In genomic region chr7:23012186-23012585, GRCh38 we compare ENCODE assay signal across 13 cellular contexts. TPM values are rescaled to one million over a fixed set of nuclear protein-coding genes. Genes with fewer than 3 reads are reported as not detected.
DNase-seq lines count a peak whose midpoint lies in the region; ATAC-seq, FAIRE-seq and TF ChIP-seq lines count a peak whose summit lies in the region.
"Had no signal": no experiment of that assay in that cellular context is flagged by ENCODE, and none has a peak within 500 bp of the region (broad histone marks: within the 10 kb centered on the region; RNA-seq: fewer than 3 reads in every experiment).

No MANE protein-coding gene starts in this region.

- no peak for TF ChIP-seq POLR2A in breast epithelium (IDR thresholded peaks at IDR 0.05)

- peaks cover 8% of the 10 kb centered on the region for H3K4me1 Mint-ChIP-seq in MCF 10A (ENCODE audit: insufficient read depth, unreplicated experiment)

- no peaks in the 10 kb centered on the region for H3K9me3 ChIP-seq in breast epithelium
- H3K9me3 ChIP-seq in WERI-Rb-1 (ENCODE audit: severe bottlenecking): no peaks in the 10 kb centered on the region
- H3K9me3 ChIP-seq in hepatocyte (ENCODE audit: low read depth): no peaks in the 10 kb centered on the region
- H3K9me3 ChIP-seq in tibial artery: no peaks in the 10 kb centered on the region
- H3K9me3 ChIP-seq: BE2C, transverse colon had no signal

- TF ChIP-seq CTCF in breast epithelium (IDR thresholded peaks at IDR 0.05) (no peak), MCF 10A (IDR thresholded peaks at IDR 0.05; ENCODE audit: unreplicated experiment) (no peak), WERI-Rb-1 (IDR thresholded peaks at IDR 0.05; ENCODE audit: low read depth, low read length) (no peak), hepatocyte (IDR thresholded peaks at IDR 0.05; ENCODE audit: poor library complexity) (no peak), tibial artery (IDR thresholded peaks at IDR 0.05) (no peak)

- H3K4me2 ChIP-seq in hepatocyte: peak overlapping the region; percentile 88

- H3K27me3 ChIP-seq in breast epithelium (no peaks in the 10 kb centered on the region), WERI-Rb-1 (ENCODE audit: insufficient read depth, low read depth, severe bottlenecking) (no peaks in the 10 kb centered on the region), hepatocyte (no peaks in the 10 kb centered on the region), tibial artery (no peaks in the 10 kb centered on the region)

- H3K27me3 Mint-ChIP-seq in MCF 10A (ENCODE audit: insufficient read depth, unreplicated experiment): no peaks in the 10 kb centered on the region
- H3K27me3 Mint-ChIP-seq: memory B cell had no signal

- no peak for FAIRE-seq in HTR-8/SVneo (lab: Jason Lieb, UNC)

- no peaks in the 10 kb centered on the region for H3K36me3 Mint-ChIP-seq in MCF 10A (ENCODE audit: insufficient read depth, unreplicated experiment)

- H3K36me3 ChIP-seq in breast epithelium (no peaks in the 10 kb centered on the region), WERI-Rb-1 (no peaks in the 10 kb centered on the region), hepatocyte (replicated peaks; ENCODE audit: insufficient read depth, low read depth) (no peaks in the 10 kb centered on the region), tibial artery (peaks cover 0 to 4% (median 0%) of the 10 kb centered on the region in 3 donors)
- H3K36me3 ChIP-seq: BE2C, transverse colon had no signal

- H3K4me3 ChIP-seq in breast epithelium: peak overlapping the region; percentile 75 to 96 (median 90)
- peak overlapping the region; percentile 85 for H3K4me3 ChIP-seq in WERI-Rb-1 (ENCODE audit: low read depth, low read length)
- H3K4me3 ChIP-seq in hepatocyte: no peak overlapping the region
- peak overlapping the region; percentile 87 to 88 for H3K4me3 ChIP-seq in tibial artery

- DNase-seq in breast epithelium (ENCODE audit: low spot score in 2 of 2): no peak
- no peak for DNase-seq in MCF 10A (ENCODE audit: unreplicated experiment)
- DNase-seq in WERI-Rb-1: peak; percentile 10
- DNase-seq in hepatocyte (ENCODE audit: low spot score): no peak
- DNase-seq in tibial artery: no peak
- DNase-seq in HTR-8/SVneo (ENCODE audit: insufficient read length, low spot score): no peak
- DNase-seq in T-helper 2 cell: no peak
- DNase-seq: activated effector memory CD4-positive, alpha-beta T cell treated with anti-CD3 and anti-CD28 coated beads, Interleukin-2, amount 50 U/mL, for 16 hours; BE2C; stimulated activated CD4-positive, alpha-beta T cell treated with anti-CD3 and anti-CD28 coated beads, Interleukin-1b, Interleukin-23, amount 100 ng/mL, for 48 hours; transverse colon had no signal

- H3K4me1 ChIP-seq in breast epithelium: no peaks in the 10 kb centered on the region
- H3K4me1 ChIP-seq in hepatocyte (ENCODE audit: insufficient read depth): peaks cover 14% of the 10 kb centered on the region
- peaks cover 0 to 51% (median 17%) of the 10 kb centered on the region in 4 donors for H3K4me1 ChIP-seq in tibial artery

- CTCF ChIA-PET in MCF 10A (lab: Yijun Ruan, JAX): interaction anchor here (0.6 to 4.1 kb wide), 8 partner anchors 9 to 452 kb away, joined by 3 to 24 read pairs (median 4); partner anchors contain the start of gene IL6

- no peak overlapping the region for H3K4me3 Mint-ChIP-seq in MCF 10A (ENCODE audit: unreplicated experiment)
- H3K4me3 Mint-ChIP-seq: memory B cell had no signal

- no peaks in the 10 kb centered on the region for H3K9me3 Mint-ChIP-seq in MCF 10A (ENCODE audit: unreplicated experiment)

- POLR2A ChIA-PET in MCF 10A (lab: Yijun Ruan, JAX): interaction anchor here (0.7 to 5.5 kb wide), 23 partner anchors 8 to 519 kb away, joined by 3 to 37 read pairs (median 5); partner anchors contain the start of genes KLHL7 and TOMM7

- WGBS in hepatocyte (ENCODE audit: low lambda C conversion rate, missing lambda C conversion rate): 30% methylated on average over 6 of the region's 6 CpGs

- H2AFZ ChIP-seq in hepatocyte: no peak overlapping the region

- H3K27ac ChIP-seq in breast epithelium: peak overlapping the region; percentile 20 to 85
- H3K27ac ChIP-seq in WERI-Rb-1: no peak overlapping the region
- H3K27ac ChIP-seq in hepatocyte: no peak overlapping the region
- H3K27ac ChIP-seq in tibial artery: peak overlapping the region in 1 of 2 donors; percentile 86

- H4K20me1 ChIP-seq in hepatocyte (ENCODE audit: insufficient read depth, poor library complexity, severe bottlenecking): peaks cover 4% of the 10 kb centered on the region

- intact Hi-C loops in breast epithelium (cut with DNase I; ENCODE audit: low total_unique reads): no loop called here
- intact Hi-C loops in MCF 10A (cut with micrococcal nuclease): no loop called here
- intact Hi-C loops in tibial artery (cut with DNase I; ENCODE audit: low total_unique reads): loop anchor here (2.0 to 5.0 kb wide), 2 partner anchors 160 to 189 kb away; partner anchors contain the start of gene TOMM7

- ATAC-seq in GM19455 (IDR thresholded peaks at IDR 0.05; ENCODE audit: unreplicated experiment): no peak

- H3K27ac Mint-ChIP-seq in MCF 10A (ENCODE audit: low read depth, unreplicated experiment): no peak overlapping the region
- H3K27ac Mint-ChIP-seq: memory B cell had no signal

- peaks cover 55% of the 10 kb centered on the region for H3K79me2 ChIP-seq in hepatocyte

- H3K9me2 ChIP-seq in hepatocyte (replicated peaks; ENCODE audit: insufficient read depth): no peaks in the 10 kb centered on the region

- no TSS peak for BruUV-seq in MCF 10A (replicated peaks; lab: Mats Ljungman, UMichigan)

RNA-seq across cellular contexts. Expression of gene HYCC1, which starts 1.7 kb away (rescaled TPM):
- total RNA-seq in breast epithelium (10 to 100 TPM; 43.8 to 64.6 (median 50.4) TPM), MCF 10A (2022) (48.9 and 49.1 TPM in 2 replicates), hepatocyte (37.6 and 58.1 TPM in 2 replicates)
- polyA plus RNA-seq in hepatocyte: 16.1 and 17.6 TPM in 2 replicates

Comparison
In these comparisons a context has a peak if more than half of its experiments do, and no peak if none do; other contexts are left out.
1. H3K27ac ChIP-seq: peak in breast epithelium (2 of 2); none in WERI-Rb-1 (single experiment) and hepatocyte (single experiment).